Comparison of ENCODE assay signal across 14 cellular contexts in genomic region chr2:55875434-55876135, GRCh38. TPM values are rescaled to one million over a fixed set of nuclear protein-coding genes. Genes with fewer than 3 reads are reported as not detected.
A peak's percentile ranks its signal among the peaks of the same experiment; 100 is the strongest.
DNase-seq lines count a peak whose midpoint lies in the region; ATAC-seq, FAIRE-seq and TF ChIP-seq lines count a peak whose summit lies in the region.
"Had no signal": no experiment of that assay in that cellular context is flagged by ENCODE, and none has a peak within 500 bp of the region (broad histone marks: within the 10 kb centered on the region; RNA-seq: fewer than 3 reads in every experiment).

No MANE protein-coding gene starts in this region.

- no peak overlapping the region for H3K23ac ChIP-seq in H1 (ENCODE audit: insufficient read length)

- H3K18ac ChIP-seq in H1 (ENCODE audit: extremely low read depth, low read length), result no peak overlapping the region

- H2BK120ac ChIP-seq in H1 (replicated peaks; ENCODE audit: low read depth, low read length), result no peak overlapping the region

- no peaks in the 10 kb centered on the region for H3K4me1 ChIP-seq in H1 (replicated peaks in 1 of 4; ENCODE audit: control insufficient read depth in 3 of 4, insufficient read depth in 4 of 4, low read length in 3 of 4)

- peak; percentile 16 for FAIRE-seq in HTR-8/SVneo (lab: Jason Lieb, UNC)
- no peak for FAIRE-seq in H1 (lab: Jason Lieb, UNC)
- FAIRE-seq in urothelium cell line (lab: Jason Lieb, UNC), result peak; percentile 59
- FAIRE-seq: endometrium had no signal

- no peak overlapping the region for H4K5ac ChIP-seq in H1 (ENCODE audit: insufficient read length, low read depth, low read length)

- H3K14ac ChIP-seq in H1 (ENCODE audit: insufficient read length), result no peak overlapping the region

- DNase-seq in HTR-8/SVneo (ENCODE audit: insufficient read length, low spot score) (no peak), H1 (ENCODE audit: low read depth in 1 of 2, low spot score in 2 of 2) (no peak), urothelium cell line (ENCODE audit: low spot score) (no peak), SKM-1 treated with dmso at 0.1 percent for 144 hours (lab: John Stamatoyannopoulos, UW; ENCODE audit: unreplicated experiment) (no peak), NCI-H1436 treated with DMSO at 0.1 percent for 48 hours (lab: John Stamatoyannopoulos, UW) (no peak), NCI-H2227 (lab: John Stamatoyannopoulos, UW; ENCODE audit: unreplicated experiment) (no peak)
- DNase-seq: activated naive CD8-positive, alpha-beta T cell treated with anti-CD3 and anti-CD28 coated beads, Interleukin-2, amount 10 ng/mL, durations not matched to agents 7 days and 5 days; DMS 273 treated with DMSO at 0.1 percent for 48 hours; NCI-H510A treated with DMSO at 0.1 percent for 48 hours; stimulated activated CD4-positive, alpha-beta T cell treated with anti-CD3 and anti-CD28 coated beads, Interleukin-2, amount 100 ng/mL, for 24 hours; substantia nigra had no signal

- H3K27ac ChIP-seq in H1 (ENCODE audit: low read depth, low read length), result no peak overlapping the region

- POLR2A ChIA-PET in H1 (lab: Charles Lee; ENCODE audit: partially characterized antibody), result no interaction called here

- H2AFZ ChIP-seq in H1 (ENCODE audit: low read length), result no peak overlapping the region

- H2BK15ac ChIP-seq in H1 (ENCODE audit: low read length), result no peak overlapping the region

- no peaks in the 10 kb centered on the region for H3K79me2 ChIP-seq in H1 (ENCODE audit: control insufficient read depth in 1 of 2, insufficient read depth in 2 of 2, low read length in 2 of 2)

- H3K9me3 ChIP-seq in H1 (ENCODE audit: insufficient read depth in 2 of 2, low read depth in 1 of 2, low read length in 1 of 2), result no peaks in the 10 kb centered on the region

- no peak for TF ChIP-seq POLR2A in H1 (IDR thresholded peaks at IDR 0.05; ENCODE audit: control extremely low read depth in 1 of 2, low read depth in 2 of 2, low read length in 2 of 2)

- CTCF ChIA-PET in H1 (lab: Charles Lee; ENCODE audit: partially characterized antibody), result interaction anchor here (0.5 to 1.4 kb wide), 3 partner anchors 24 to 165 kb away, joined by 3 to 4 read pairs (median 4); no protein-coding TSS in a partner anchor

- TF ChIP-seq CTCF in H1 (IDR thresholded peaks at IDR 0.05; ENCODE audit: control extremely low read depth in 1 of 3, insufficient read depth in 1 of 3, low read depth in 1 of 3, low read length in 3 of 3), result no peak

- no peak overlapping the region for H3K4me3 ChIP-seq in H1 (ENCODE audit: extremely low read depth in 1 of 4, insufficient read depth in 2 of 4, low read depth in 3 of 4, low read length in 4 of 4)

- TF ChIP-seq RAD21 in H1 (IDR thresholded peaks at IDR 0.05 in 1 of 2, conservative IDR thresholded peaks at IDR 0.05 in 1 of 2; ENCODE audit: low read depth in 2 of 2, low read length in 2 of 2), result no peak

- WGBS in H1 (ENCODE audit: extremely low coverage in 1 of 2, insufficient coverage in 1 of 2, insufficient read length in 1 of 2, insufficient replicate concordance in 2 of 2, low coverage in 1 of 2, low lambda C conversion rate in 2 of 2, missing lambda C conversion rate in 1 of 2), 2 experiments, result 91% methylated on average over 4 of the region's 4 CpGs; no CpG with 5 or more reads in 1 of the 2 experiments

- no peaks in the 10 kb centered on the region for H4K20me1 ChIP-seq in H1 (replicated peaks in 1 of 2; ENCODE audit: control insufficient read depth in 1 of 2, insufficient read depth in 2 of 2, low read length in 2 of 2)

- H3K4me2 ChIP-seq in H1 (ENCODE audit: insufficient read depth in 1 of 2, low read depth in 2 of 2, low read length in 2 of 2), result no peak overlapping the region

- H3K56ac ChIP-seq in H1 (replicated peaks; ENCODE audit: insufficient read length, low read depth, low read length), result peak overlapping the region; percentile 72

- H3K36me3 ChIP-seq in H1 (ENCODE audit: control insufficient read depth in 2 of 4, insufficient read depth in 4 of 4, low read length in 3 of 4), result no peaks in the 10 kb centered on the region

- no peak overlapping the region for H3K4ac ChIP-seq in H1 (replicated peaks; ENCODE audit: insufficient read length, low read depth, low read length)

- TF ChIP-seq EP300 in H1 (IDR thresholded peaks at IDR 0.05; ENCODE audit: borderline replicate concordance in 1 of 2, low read depth in 2 of 2, low read length in 2 of 2), result no peak

- H3K79me1 ChIP-seq in H1 (ENCODE audit: low read depth, low read length), result no peaks in the 10 kb centered on the region

- H2BK12ac ChIP-seq in H1 (ENCODE audit: low read depth, low read length), result no peak overlapping the region

- H4K91ac ChIP-seq in H1 (replicated peaks; ENCODE audit: insufficient read length, low read length), result no peak overlapping the region

- no peak overlapping the region for H2BK5ac ChIP-seq in H1 (ENCODE audit: low read depth, low read length)

- ATAC-seq in GM21515 (IDR thresholded peaks at IDR 0.05; ENCODE audit: unreplicated experiment) (peak; percentile 50), HG02642 (IDR thresholded peaks at IDR 0.05; ENCODE audit: poor library complexity, unreplicated experiment) (no peak)

- H3K23me2 ChIP-seq in H1 (ENCODE audit: low read depth, low read length), result no peaks in the 10 kb centered on the region

- no peaks in the 10 kb centered on the region for H3K27me3 ChIP-seq in H1 (replicated peaks in 1 of 4; ENCODE audit: control insufficient read depth in 3 of 4, extremely low read depth in 1 of 4, insufficient read depth in 3 of 4, low read length in 3 of 4)

- no peak overlapping the region for H2AK5ac ChIP-seq in H1 (ENCODE audit: low read depth, low read length)

- H3K9ac ChIP-seq in H1 (replicated peaks in 1 of 4; ENCODE audit: extremely low read depth in 1 of 4, low read depth in 3 of 4, low read length in 3 of 4), result no peak overlapping the region

- no peak overlapping the region for H4K8ac ChIP-seq in H1 (ENCODE audit: extremely low read depth, insufficient read depth, low read length)

- no peak overlapping the region for H2BK20ac ChIP-seq in H1 (ENCODE audit: low read length)

TF ChIP-seq in H1, 55 proteins besides CTCF, POLR2A, EP300 and RAD21:
- no peak for TF ChIP-seq EZH2 (IDR thresholded peaks at IDR 0.05; ENCODE audit: low read depth, low read length, severe bottlenecking)
- TF ChIP-seq SIRT6 (IDR thresholded peaks at IDR 0.05; ENCODE audit: low read length), result no peak
- TF ChIP-seq POU5F1 (IDR thresholded peaks at IDR 0.05; ENCODE audit: low read depth, low read length), result no peak
- TF ChIP-seq EGR1 (IDR thresholded peaks at IDR 0.05; ENCODE audit: borderline replicate concordance, low read depth, low read length), result no peak
- TF ChIP-seq KDM4A (IDR thresholded peaks at IDR 0.05; ENCODE audit: low read depth, low read length, severe bottlenecking), result no peak
- no peak for TF ChIP-seq YY1 (IDR thresholded peaks at IDR 0.05; ENCODE audit: low read depth, low read length)
- TF ChIP-seq SUZ12 (IDR thresholded peaks at IDR 0.05; ENCODE audit: low read length), result no peak
- no peak for TF ChIP-seq SIX5 (IDR thresholded peaks at IDR 0.05; ENCODE audit: low read depth, low read length)
- TF ChIP-seq TEAD4 (IDR thresholded peaks at IDR 0.05; ENCODE audit: low read depth, low read length), result no peak
- TF ChIP-seq SP1 (IDR thresholded peaks at IDR 0.05; ENCODE audit: low read depth, low read length), result no peak
- no peak for TF ChIP-seq ASH2L (IDR thresholded peaks at IDR 0.05; ENCODE audit: low read length)
- no peak for TF ChIP-seq CREB1 (IDR thresholded peaks at IDR 0.05)
- no peak for TF ChIP-seq TCF12 (IDR thresholded peaks at IDR 0.05; ENCODE audit: low read depth, low read length)
- no peak for TF ChIP-seq MAFK (IDR thresholded peaks at IDR 0.05; ENCODE audit: low read depth, low read length)

RNA-seq across cellular contexts. Expression of gene EFEMP1, which starts 48.0 kb away (rescaled TPM):
- 14.0 and 15.5 TPM in 2 replicates for total RNA-seq in H1 (2021; fragmentation: NEBNext Ultra II Directional; extraction: Animal tissue kit (Norgen Biotek cat#: 25700))
- polyA plus RNA-seq in H1 (2011; rRNA removed), result 19.7 and 23.2 TPM in 2 replicates
- 19.7 TPM for polyA plus RNA-seq in H1 (2011; cell fraction: cytosol; rRNA removed)
- 24.6 TPM for polyA plus RNA-seq in H1 (2011; cell fraction: nucleus; rRNA removed)
- 15.1 to 17.3 TPM (median 16.2 TPM) in 4 replicates for polyA plus RNA-seq in H1 (2012, experiment 1 of 2)
- 1.8 TPM for polyA plus RNA-seq in H1 (2012, experiment 2 of 2)
- polyA plus RNA-seq in H1 (2013, experiment 1 of 2), result 33.8 TPM
- 30.4 TPM for polyA plus RNA-seq in H1 (2013, experiment 2 of 2)
- polyA minus RNA-seq in H1 (2011; rRNA and poly(A)+ RNA removed), result 40.5 and 49.6 TPM in 2 replicates
- polyA minus RNA-seq in H1 (2011; cell fraction: cytosol; rRNA and poly(A)+ RNA removed), result 20.1 TPM
- 35.7 TPM for polyA minus RNA-seq in H1 (2011; cell fraction: nucleus; rRNA and poly(A)+ RNA removed)
- total RNA-seq: activated naive CD8-positive, alpha-beta T cell treated with anti-CD3 and anti-CD28 coated beads, Interleukin-2, amount 10 ng/mL, durations not matched to agents 7 days and 5 days had no signal
